ENCODE assay signal across 11 cellular contexts in genomic region chr17:16442594-16443389, GRCh38. TPM values are rescaled to one million over a fixed set of nuclear protein-coding genes. Genes with fewer than 3 reads are reported as not detected.
DNase-seq lines count a peak whose midpoint lies in the region; ATAC-seq, FAIRE-seq and TF ChIP-seq lines count a peak whose summit lies in the region.
"Had no signal": no experiment of that assay in that cellular context is flagged by ENCODE, and none has a peak within 500 bp of the region (broad histone marks: within the 10 kb centered on the region; RNA-seq: fewer than 3 reads in every experiment).

No MANE protein-coding gene starts in this region.

- H3K36me3 Mint-ChIP-seq in activated CD4-positive, alpha-beta T cell treated with anti-CD3 and anti-CD28 coated beads, Interleukin-2, amount 10 ng/mL, durations not matched to agents 24 days and 14 days (ENCODE audit: low read depth), result peaks cover 67% of the 10 kb centered on the region

- intact Hi-C loops in activated CD4-positive, alpha-beta T cell treated with anti-CD3 and anti-CD28 coated beads, Interleukin-2, amount 10 ng/mL, durations not matched to agents 24 days and 14 days (cut with micrococcal nuclease), result no loop called here
- intact Hi-C loops in K562 (cut with micrococcal nuclease), result no loop called here
- intact Hi-C loops in mucosa of descending colon (cut with DNase I, micrococcal nuclease), result no loop called here

- BruUV-seq in K562 (replicated peaks; lab: Mats Ljungman, UMichigan), result no TSS peak

- peaks cover 49% of the 10 kb centered on the region for H3F3A ChIP-seq in smooth muscle cell (ENCODE audit: low read depth)

- 56% methylated on average over 6 of the region's 6 CpGs for WGBS in K562 (ENCODE audit: insufficient coverage, low coverage, missing lambda C conversion rate)
- WGBS in smooth muscle cell (ENCODE audit: low lambda C conversion rate), result 67% methylated on average over 6 of the region's 6 CpGs

- peak overlapping the region; percentile 88 to 98 for H3K9ac ChIP-seq in K562 (ENCODE audit: insufficient read depth in 1 of 2, low read depth in 2 of 2, low read length in 2 of 2)
- no peak overlapping the region for H3K9ac ChIP-seq in smooth muscle cell (ENCODE audit: low read depth)

- H3K36me3 ChIP-seq in K562 (ENCODE audit: control insufficient read depth, insufficient read depth, low read length) (peaks cover 79% of the 10 kb centered on the region), smooth muscle cell (ENCODE audit: low read depth) (peaks cover 5% of the 10 kb centered on the region), mucosa of descending colon (ENCODE audit: low read depth) (peaks cover 5% of the 10 kb centered on the region)

- no peak for TF ChIP-seq RAD21 in K562 (CRISPR knock-in tag; conservative IDR thresholded peaks at IDR 0.05 in 1 of 2, IDR thresholded peaks at IDR 0.05 in 1 of 2)

- H3K9me3 Mint-ChIP-seq in activated CD4-positive, alpha-beta T cell treated with anti-CD3 and anti-CD28 coated beads, Interleukin-2, amount 10 ng/mL, durations not matched to agents 24 days and 14 days, result peaks cover 2% of the 10 kb centered on the region

- no peak for FAIRE-seq in K562 (lab: Jason Lieb, UNC)
- FAIRE-seq: D721Med, TTC549 had no signal

- no peak for DNase-seq in activated CD4-positive, alpha-beta T cell treated with anti-CD3 and anti-CD28 coated beads, Interleukin-2, amount 10 ng/mL, durations not matched to agents 24 days and 14 days
- DNase-seq in activated CD4-positive, alpha-beta T cell treated with anti-CD3 and anti-CD28 coated beads, Interleukin-2, amount 50 U/mL, for 4 hours, result no peak
- DNase-seq in NCI-H82 treated with DMSO at 0.1 percent for 48 hours (lab: John Stamatoyannopoulos, UW; ENCODE audit: unreplicated experiment) (peak; percentile 21), K562 (ENCODE audit: extremely low read depth in 1 of 4, low spot score in 3 of 4) (no peak), smooth muscle cell (lab: John Stamatoyannopoulos, UW; ENCODE audit: unreplicated experiment) (no peak), mucosa of descending colon (no peak), DMS79 (lab: John Stamatoyannopoulos, UW) (no peak)
- no peak for DNase-seq in stimulated activated CD4-positive, alpha-beta T cell treated with anti-CD3 and anti-CD28 coated beads, Interleukin-1b, Interleukin-23, amount 100 ng/mL, for 48 hours
- DNase-seq: occipital lobe had no signal

- TF ChIP-seq CTCF in K562 (IDR thresholded peaks at IDR 0.05 in 2 of 3, conservative IDR thresholded peaks at IDR 0.05 in 1 of 3; ENCODE audit: insufficient read depth in 2 of 3, low read depth in 1 of 3, low read length in 3 of 3), result no peak
- TF ChIP-seq CTCF in smooth muscle cell (IDR thresholded peaks at IDR 0.05; ENCODE audit: borderline replicate concordance, insufficient read depth, poor library complexity, severe bottlenecking), result no peak
- no peak for TF ChIP-seq CTCF in mucosa of descending colon (IDR thresholded peaks at IDR 0.05)

- no peaks in the 10 kb centered on the region for H3K9me3 ChIP-seq in K562 (replicated peaks; ENCODE audit: control insufficient read depth, insufficient read depth, low read depth, low read length)
- no peaks in the 10 kb centered on the region for H3K9me3 ChIP-seq in smooth muscle cell (replicated peaks; ENCODE audit: low read depth)
- no peaks in the 10 kb centered on the region for H3K9me3 ChIP-seq in mucosa of descending colon

- H3K27me3 Mint-ChIP-seq in activated CD4-positive, alpha-beta T cell treated with anti-CD3 and anti-CD28 coated beads, Interleukin-2, amount 10 ng/mL, durations not matched to agents 24 days and 14 days, result no peaks in the 10 kb centered on the region

- H3K4me1 ChIP-seq in K562 (replicated peaks in 1 of 2; ENCODE audit: control insufficient read depth in 2 of 2, insufficient read depth in 2 of 2, low read length in 2 of 2) (peaks cover 23 to 31% of the 10 kb centered on the region in 2 experiments), smooth muscle cell (ENCODE audit: low read depth) (peaks cover 32% of the 10 kb centered on the region), mucosa of descending colon (ENCODE audit: low read depth) (peaks cover 36% of the 10 kb centered on the region)

- TF ChIP-seq POLR2A in K562 (conservative IDR thresholded peaks at IDR 0.05), result peak; percentile 71

- H2AFZ ChIP-seq in K562 (ENCODE audit: low read depth, low read length), result no peak overlapping the region
- H2AFZ ChIP-seq in smooth muscle cell (ENCODE audit: low read depth), result no peak overlapping the region

- no peak for ATAC-seq in K562
- ATAC-seq in mucosa of descending colon, result no peak

- H3K27ac Mint-ChIP-seq in activated CD4-positive, alpha-beta T cell treated with anti-CD3 and anti-CD28 coated beads, Interleukin-2, amount 10 ng/mL, durations not matched to agents 24 days and 14 days, result peak overlapping the region; percentile 87

- POLR2A ChIA-PET in K562 (lab: Yijun Ruan, JAX), result interaction anchor here (0.5 to 5.5 kb wide), 4 partner anchors 9 to 700 kb away, joined by 3 to 31 read pairs (median 4); no protein-coding TSS in a partner anchor

- H3K9me1 ChIP-seq in K562 (ENCODE audit: control insufficient read depth, insufficient read depth, low read length), result peaks cover 10% of the 10 kb centered on the region

- H3K27me3 ChIP-seq in K562 (ENCODE audit: control insufficient read depth in 2 of 2, insufficient read depth in 2 of 2, low read length in 2 of 2), result no peaks in the 10 kb centered on the region
- no peaks in the 10 kb centered on the region for H3K27me3 ChIP-seq in smooth muscle cell (ENCODE audit: low read depth)

- H3K4me2 ChIP-seq in K562 (ENCODE audit: insufficient read depth, low read length) (peak overlapping the region; percentile 99), smooth muscle cell (peak overlapping the region; percentile 97)

- H3K79me2 ChIP-seq in K562 (ENCODE audit: control insufficient read depth, insufficient read depth, low read length) (peaks cover 71% of the 10 kb centered on the region), smooth muscle cell (ENCODE audit: low read depth) (peaks cover 31% of the 10 kb centered on the region)

- CTCF ChIA-PET in K562 (lab: Yijun Ruan, JAX; ENCODE audit: low intra/inter-chr PET ratio), result no interaction called here

- H3K4me3 Mint-ChIP-seq in activated CD4-positive, alpha-beta T cell treated with anti-CD3 and anti-CD28 coated beads, Interleukin-2, amount 10 ng/mL, durations not matched to agents 24 days and 14 days, result peak overlapping the region; percentile 99

- H3K4me3 ChIP-seq in K562 (peak overlapping the region; percentile 99; the same call in 1 of the 2 replicates), smooth muscle cell (no peak overlapping the region), mucosa of descending colon (no peak overlapping the region)

- H4K20me1 ChIP-seq in K562 (replicated peaks; ENCODE audit: control insufficient read depth, insufficient read depth, low read length), result peaks cover 55% of the 10 kb centered on the region
- H4K20me1 ChIP-seq in smooth muscle cell (ENCODE audit: low read depth), result peaks cover 84% of the 10 kb centered on the region

- in situ Hi-C loops in K562 (cut with MboI), result no loop called here

- TF ChIP-seq EP300 in K562 (IDR thresholded peaks at IDR 0.05; ENCODE audit: low read length), result no peak

- H3K4me1 Mint-ChIP-seq in activated CD4-positive, alpha-beta T cell treated with anti-CD3 and anti-CD28 coated beads, Interleukin-2, amount 10 ng/mL, durations not matched to agents 24 days and 14 days, result peaks cover 47% of the 10 kb centered on the region

- peak overlapping the region; percentile 91 for H3K27ac ChIP-seq in K562 (ENCODE audit: extremely low read depth, low read depth, low read length)
- H3K27ac ChIP-seq in smooth muscle cell (ENCODE audit: low read depth), result peak overlapping the region; percentile 50

RNA-seq across cellular contexts. Expression of gene TRPV2, which starts 27.4 kb away (rescaled TPM):
- total RNA-seq in activated CD4-positive, alpha-beta T cell treated with anti-CD3 and anti-CD28 coated beads, Interleukin-2, amount 10 ng/mL, durations not matched to agents 24 days and 14 days, result 29.6 and 38.7 TPM in 2 replicates
- total RNA-seq in K562 (2011; cell fraction: chromatin; rRNA removed; ENCODE audit: low replicate concordance), result 66.3 and 211 TPM in 2 replicates
- 185 and 234 TPM in 2 replicates for total RNA-seq in K562 (2011; cell fraction: nucleolus; rRNA removed)
- total RNA-seq in K562 (2011; cell fraction: nucleoplasm; rRNA removed), result 108 and 114 TPM in 2 replicates
- total RNA-seq in K562 (2014; rRNA removed), result 43.5 and 51.6 TPM in 2 replicates
- total RNA-seq in K562 (2014; rRNA removed; fragmentation: Illumina TruSeq; extraction: Trizol), result 24.1 and 30.3 TPM in 2 replicates
- 28.6 and 31.9 TPM in 2 replicates for total RNA-seq in K562 (2015; rRNA removed; fragmentation: Illumina TruSeq; extraction: Trizol)
- 93.6 and 97.5 TPM in 2 replicates for total RNA-seq in K562 (2021)
- polyA plus RNA-seq in K562 (2011; rRNA removed), result 37.5 and 60.1 TPM in 2 replicates
- polyA plus RNA-seq in K562 (2011; cell fraction: cytosol; rRNA removed), result 43.3 and 57.1 TPM in 2 replicates
- 61.7 and 85.4 TPM in 2 replicates for polyA plus RNA-seq in K562 (2011; cell fraction: nucleus; rRNA removed)
- polyA plus RNA-seq in K562 (2012), result 83.6 and 173 TPM in 2 replicates
- polyA plus RNA-seq in K562 (2014; fragmentation: Illumina TruSeq; extraction: Trizol), result 29.6 and 39.7 TPM in 2 replicates
- polyA plus RNA-seq in K562 (2014; fragmentation: Nextera tagmentation; extraction: Ambion mirVana), result 10 to 100 TPM in 1 of 2 experiments, 1 to 10 TPM in 1; 10.0 to 15.6 TPM
- polyA plus RNA-seq in K562 (2014; rRNA removed), result 33.7 and 42.0 TPM in 2 replicates
- 43.0 and 43.3 TPM in 2 replicates for polyA minus RNA-seq in K562 (2011; rRNA and poly(A)+ RNA removed)
- 86.4 and 94.1 TPM in 2 replicates for polyA minus RNA-seq in K562 (2011; cell fraction: cytosol; rRNA and poly(A)+ RNA removed)
- polyA minus RNA-seq in K562 (2011; cell fraction: nucleus; rRNA and poly(A)+ RNA removed), result 27.1 and 30.0 TPM in 2 replicates
- total RNA-seq in smooth muscle cell, result 51.4 and 58.0 TPM in 2 replicates
- 65.6 and 92.9 TPM in 2 replicates for polyA plus RNA-seq in smooth muscle cell
- 10 to 100 TPM in 2 of 3 donors, 1 to 10 TPM in 1; 4.8 to 15.2 (median 13.3) TPM for total RNA-seq in mucosa of descending colon

RNA-seq across cellular contexts. Expression of gene LRRC75A, which starts 49.2 kb away (rescaled TPM):
- 1.3 and 1.5 TPM in 2 replicates for total RNA-seq in activated CD4-positive, alpha-beta T cell treated with anti-CD3 and anti-CD28 coated beads, Interleukin-2, amount 10 ng/mL, durations not matched to agents 24 days and 14 days
- total RNA-seq in K562 (2011; cell fraction: chromatin; rRNA removed; ENCODE audit: low replicate concordance), result 0.18 and 0.30 TPM in 2 replicates
- 0.13 and 0.33 TPM in 2 replicates for total RNA-seq in K562 (2011; cell fraction: nucleolus; rRNA removed)
- total RNA-seq in K562 (2011; cell fraction: nucleoplasm; rRNA removed), result 0.23 and 0.29 TPM in 2 replicates
- total RNA-seq in K562 (2014; rRNA removed) (not detected in 2 replicates), K562 (2014; rRNA removed; fragmentation: Illumina TruSeq; extraction: Trizol) (not detected in 2 replicates), K562 (2015; rRNA removed; fragmentation: Illumina TruSeq; extraction: Trizol) (not detected in 2 replicates), K562 (2021) (0.04 TPM in 1 of 2 replicates, not detected in the other), smooth muscle cell (0.76 and 2.7 TPM in 2 replicates), mucosa of descending colon (10 to 100 TPM; 37.1 to 85.7 (median 52.6) TPM)
- polyA plus RNA-seq in K562 (2011; rRNA removed) (0.05 and 0.07 TPM in 2 replicates), K562 (2014; fragmentation: Illumina TruSeq; extraction: Trizol) (not detected in 2 replicates), K562 (2014; fragmentation: Nextera tagmentation; extraction: Ambion mirVana) (under 1 TPM; 0.08 to 0.34 TPM), K562 (2014; rRNA removed) (0.05 TPM in 1 of 2 replicates, not detected in the other), smooth muscle cell (0.70 and 2.2 TPM in 2 replicates)
- polyA plus RNA-seq in K562 (2011; cell fraction: cytosol; rRNA removed), result not detected in 2 replicates
- polyA plus RNA-seq in K562 (2011; cell fraction: nucleus; rRNA removed), result 0.03 and 0.07 TPM in 2 replicates
- polyA plus RNA-seq in K562 (2012), result 0.61 and 0.75 TPM in 2 replicates
- not detected in 2 replicates for polyA minus RNA-seq in K562 (2011; rRNA and poly(A)+ RNA removed)
- not detected in 2 replicates for polyA minus RNA-seq in K562 (2011; cell fraction: cytosol; rRNA and poly(A)+ RNA removed)
- polyA minus RNA-seq in K562 (2011; cell fraction: nucleus; rRNA and poly(A)+ RNA removed), result 0.11 and 0.13 TPM in 2 replicates

Comparison
In these comparisons a context has a peak if more than half of its experiments do, and no peak if none do; other contexts are left out.
1. RNA of gene LRRC75A, which starts 49.2 kb away (total RNA-seq): 37.1 to 85.7 TPM in mucosa of descending colon; 1.3 to 1.5 TPM in activated CD4-positive, alpha-beta T cell treated with anti-CD3 and anti-CD28 coated beads, Interleukin-2, amount 10 ng/mL, durations not matched to agents 24 days and 14 days, 0.76 to 2.7 TPM in smooth muscle cell and 0.04 to 0.33 TPM in K562; every median in the first group is over 10 times any median in the second.